8 cellular contexts compared by ENCODE assay signal in genomic region chr16:1964506-1965471, GRCh38. TPM values are rescaled to one million over a fixed set of nuclear protein-coding genes. Genes with fewer than 3 reads are reported as not detected.
A peak's percentile ranks its signal among the peaks of the same experiment; 100 is the strongest.
DNase-seq lines count a peak whose midpoint lies in the region; ATAC-seq and TF ChIP-seq lines count a peak whose summit lies in the region.

TSS of gene RPS2 (minus strand) at chr16:1964826. CDS start at chr16:1964625, 201 bp downstream.

- H3K4me1 ChIP-seq in RWPE2 (ENCODE audit: insufficient read depth, poor library complexity, severe bottlenecking) (peaks cover 14% of the 10 kb centered on the region), fibroblast of lung (ENCODE audit: control insufficient read depth, extremely low read depth, insufficient read depth, low read length) (peaks cover 9% of the 10 kb centered on the region)

- H3K9me3 ChIP-seq in RWPE2 (ENCODE audit: severe bottlenecking), result no peaks in the 10 kb centered on the region
- no peaks in the 10 kb centered on the region for H3K9me3 ChIP-seq in fibroblast of lung (ENCODE audit: control insufficient read depth, insufficient read depth, low read depth, low read length)

- H3K4me3 ChIP-seq in RWPE2 (ENCODE audit: severe bottlenecking) (peak within 1 kb of the TSS; percentile 81), fibroblast of lung (replicated peaks in 1 of 4; ENCODE audit: control extremely low read depth in 1 of 4, insufficient read depth in 1 of 4, low read depth in 3 of 4, low read length in 4 of 4) (peak within 1 kb of the TSS; percentile 79 to 99 (median 88))

- H3K36me3 ChIP-seq in RWPE2 (ENCODE audit: low read depth) (peaks cover 38% of the 10 kb centered on the region), fibroblast of lung (ENCODE audit: control insufficient read depth, insufficient read depth, low read length) (peaks cover 26% of the 10 kb centered on the region)

- H3K9ac ChIP-seq in fibroblast of lung (ENCODE audit: insufficient read depth, low read length), result peak within 1 kb of the TSS; percentile 98

- no peaks in the 10 kb centered on the region for H4K20me1 ChIP-seq in fibroblast of lung (ENCODE audit: control insufficient read depth, extremely low read depth, insufficient read depth, low read length)

- no peak for TF ChIP-seq CTCF in RWPE2 (IDR thresholded peaks at IDR 0.05; ENCODE audit: poor library complexity, severe bottlenecking)
- TF ChIP-seq CTCF in fibroblast of lung (conservative IDR thresholded peaks at IDR 0.05 in 1 of 2, IDR thresholded peaks at IDR 0.05 in 1 of 2; ENCODE audit: low read depth in 1 of 2, low read length in 2 of 2), result no peak
- TF ChIP-seq CTCF in natural killer cell (IDR thresholded peaks at IDR 0.05), result no peak

- H3K36me3 Mint-ChIP-seq in activated T-helper 2 cell treated with anti-CD3 and anti-CD28 coated beads, Interferon-gamma antibody, Interleukin-2, Interleukin-4, amounts not matched to agents 10 μg/mL and 5 μg/mL and 100 μg/mL, durations not matched to agents 14 hours and 24 hours and 36 hours (ENCODE audit: low read depth), result peaks cover 55% of the 10 kb centered on the region
- H3K36me3 Mint-ChIP-seq in natural killer cell, result no peaks in the 10 kb centered on the region

- H3K9me3 Mint-ChIP-seq in activated T-helper 2 cell treated with anti-CD3 and anti-CD28 coated beads, Interferon-gamma antibody, Interleukin-2, Interleukin-4, amounts not matched to agents 10 μg/mL and 5 μg/mL and 100 μg/mL, durations not matched to agents 14 hours and 24 hours and 36 hours, result no peaks in the 10 kb centered on the region
- H3K9me3 Mint-ChIP-seq in natural killer cell, result no peaks in the 10 kb centered on the region

- H3K27me3 ChIP-seq in RWPE2 (ENCODE audit: insufficient read depth, poor library complexity, severe bottlenecking) (no peaks in the 10 kb centered on the region), fibroblast of lung (ENCODE audit: control insufficient read depth, insufficient read depth, low read length) (no peaks in the 10 kb centered on the region)

- H3K27ac Mint-ChIP-seq in activated T-helper 2 cell treated with anti-CD3 and anti-CD28 coated beads, Interferon-gamma antibody, Interleukin-2, Interleukin-4, amounts not matched to agents 10 μg/mL and 5 μg/mL and 100 μg/mL, durations not matched to agents 14 hours and 24 hours and 36 hours, result peak within 1 kb of the TSS; percentile 94
- H3K27ac Mint-ChIP-seq in natural killer cell, result peak within 1 kb of the TSS; percentile 95

- H3K27me3 Mint-ChIP-seq in activated T-helper 2 cell treated with anti-CD3 and anti-CD28 coated beads, Interferon-gamma antibody, Interleukin-2, Interleukin-4, amounts not matched to agents 10 μg/mL and 5 μg/mL and 100 μg/mL, durations not matched to agents 14 hours and 24 hours and 36 hours (ENCODE audit: low read depth), result no peaks in the 10 kb centered on the region
- no peaks in the 10 kb centered on the region for H3K27me3 Mint-ChIP-seq in natural killer cell (ENCODE audit: low read depth in 2 of 2)

- H3K4me1 Mint-ChIP-seq in activated T-helper 2 cell treated with anti-CD3 and anti-CD28 coated beads, Interferon-gamma antibody, Interleukin-2, Interleukin-4, amounts not matched to agents 10 μg/mL and 5 μg/mL and 100 μg/mL, durations not matched to agents 14 hours and 24 hours and 36 hours (ENCODE audit: low read depth), result peaks cover 30% of the 10 kb centered on the region
- peaks cover 37 to 41% of the 10 kb centered on the region in 2 donors for H3K4me1 Mint-ChIP-seq in natural killer cell

- H3K27ac ChIP-seq in RWPE2 (ENCODE audit: poor library complexity, severe bottlenecking) (peak within 1 kb of the TSS; percentile 93), fibroblast of lung (ENCODE audit: insufficient read depth, low read length) (peak within 1 kb of the TSS; percentile 96)

- peaks cover 48% of the 10 kb centered on the region for H3K79me2 ChIP-seq in fibroblast of lung (ENCODE audit: control insufficient read depth, insufficient read depth, low read length)

- peak; percentile 62 for ATAC-seq in RWPE2 (ENCODE audit: low read depth)
- ATAC-seq in natural killer cell, result peak; percentile 93 to 99 (median 94)

- peak within 1 kb of the TSS; percentile 98 for H3K4me3 Mint-ChIP-seq in activated T-helper 2 cell treated with anti-CD3 and anti-CD28 coated beads, Interferon-gamma antibody, Interleukin-2, Interleukin-4, amounts not matched to agents 10 μg/mL and 5 μg/mL and 100 μg/mL, durations not matched to agents 14 hours and 24 hours and 36 hours (ENCODE audit: low read depth)
- H3K4me3 Mint-ChIP-seq in natural killer cell, result peak within 1 kb of the TSS; percentile 94

- intact Hi-C loops in activated T-helper 2 cell treated with anti-CD3 and anti-CD28 coated beads, Interferon-gamma antibody, Interleukin-2, Interleukin-4, amounts not matched to agents 10 μg/mL and 5 μg/mL and 100 μg/mL, durations not matched to agents 14 hours and 24 hours and 36 hours (cut with micrococcal nuclease), result loop anchor here (2.0 kb wide), 2 partner anchors 26 to 182 kb away; partner anchors contain the start of genes NUBP2 and SPSB3
- intact Hi-C loops in natural killer cell (cut with micrococcal nuclease), result loop anchor here (1.0 kb wide), 1 partner anchor 8 kb away; the partner anchor contains the start of gene TBL3

- DNase-seq in Daoy (ENCODE audit: low read depth) (peak; percentile 97), H4 (ENCODE audit: low spot score) (peak; percentile 96), LoVo (ENCODE audit: low spot score) (peak; percentile 99), RWPE2 (ENCODE audit: low spot score) (peak; percentile 99), fibroblast of lung (ENCODE audit: low read depth in 2 of 2) (peak; percentile 97 to 99), natural killer cell (peak; percentile 99)
- DNase-seq in activated T-helper 2 cell treated with anti-CD3 and anti-CD28 coated beads, Interferon-gamma antibody, Interleukin-2, Interleukin-4, amounts not matched to agents 10 μg/mL and 5 μg/mL and 100 μg/mL, durations not matched to agents 14 hours and 24 hours and 36 hours (ENCODE audit: low spot score), result peak; percentile 99
- DNase-seq in stimulated activated naive CD4-positive, alpha-beta T cell treated with Interleukin-2 at 50 U/mL for 16 hours (lab: John Stamatoyannopoulos, UW), result peak; percentile 99

- H2AFZ ChIP-seq in fibroblast of lung (ENCODE audit: low read length), result peak within 1 kb of the TSS; percentile 86

- peak within 1 kb of the TSS; percentile 100 for H3K4me2 ChIP-seq in fibroblast of lung (ENCODE audit: extremely low read depth, insufficient read depth, low read length)

RNA-seq across cellular contexts. Expression of gene RPS2, which starts in this region (rescaled TPM):
- total RNA-seq in Daoy (2014; rRNA removed; shearing (Covaris generic)), result 1,645 and 2,369 TPM in 2 replicates
- 2,920 and 3,088 TPM in 2 replicates for total RNA-seq in H4 (2014; rRNA removed; shearing (Covaris generic))
- 3,560 and 3,687 TPM in 2 replicates for total RNA-seq in activated T-helper 2 cell treated with anti-CD3 and anti-CD28 coated beads, Interferon-gamma antibody, Interleukin-2, Interleukin-4, amounts not matched to agents 10 μg/mL and 5 μg/mL and 100 μg/mL, durations not matched to agents 14 hours and 24 hours and 36 hours
- total RNA-seq in fibroblast of lung (2,596 and 3,027 TPM in 2 replicates), natural killer cell (1,000 to 10,000 TPM; 1,124 to 1,385 (median 1,274) TPM)
- polyA plus RNA-seq in fibroblast of lung, result 1,683 and 2,648 TPM in 2 replicates
- 3,087 and 4,723 TPM in 2 replicates for polyA plus RNA-seq in fibroblast of lung (2012)
- 5,130 and 5,630 TPM in 2 replicates for polyA minus RNA-seq in fibroblast of lung (ENCODE audit: low replicate concordance)

Comparison
In these comparisons a context has a peak if more than half of its experiments do, and no peak if none do; other contexts are left out.
1. Peak in every context shown above with its lines: DNase-seq, ATAC-seq, H3K4me3 ChIP-seq and H3K27ac ChIP-seq.